Comparison of ENCODE assay signal across 1 cellular context in the genomic region with DNA sequence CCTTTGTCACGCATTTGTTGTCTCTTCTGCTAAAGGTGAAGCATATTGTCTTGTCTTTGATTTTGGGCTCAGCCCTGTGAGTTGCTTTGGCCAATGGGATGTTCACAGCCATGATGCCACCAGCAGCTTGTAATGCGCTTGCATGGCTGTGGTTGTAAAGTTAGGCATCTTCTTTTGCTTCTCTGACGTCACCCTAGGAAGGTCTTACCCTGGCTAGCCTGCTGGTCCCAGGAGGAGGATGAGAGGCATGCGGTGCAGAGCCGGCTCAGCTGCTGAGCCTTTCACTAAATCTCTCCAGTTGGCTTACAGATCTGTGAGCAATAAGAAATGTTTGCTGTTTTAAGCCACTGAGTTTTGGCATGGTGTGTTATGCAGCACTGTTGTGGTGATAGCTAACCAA.
TF ChIP-seq lines count a peak whose summit lies in the region.

No MANE protein-coding gene starts in this region.

TF ChIP-seq in GM23338, 12 proteins besides CTCF, POLR2A, EP300 and RAD21 (continued from another document):
- TF ChIP-seq, protein P1, sequence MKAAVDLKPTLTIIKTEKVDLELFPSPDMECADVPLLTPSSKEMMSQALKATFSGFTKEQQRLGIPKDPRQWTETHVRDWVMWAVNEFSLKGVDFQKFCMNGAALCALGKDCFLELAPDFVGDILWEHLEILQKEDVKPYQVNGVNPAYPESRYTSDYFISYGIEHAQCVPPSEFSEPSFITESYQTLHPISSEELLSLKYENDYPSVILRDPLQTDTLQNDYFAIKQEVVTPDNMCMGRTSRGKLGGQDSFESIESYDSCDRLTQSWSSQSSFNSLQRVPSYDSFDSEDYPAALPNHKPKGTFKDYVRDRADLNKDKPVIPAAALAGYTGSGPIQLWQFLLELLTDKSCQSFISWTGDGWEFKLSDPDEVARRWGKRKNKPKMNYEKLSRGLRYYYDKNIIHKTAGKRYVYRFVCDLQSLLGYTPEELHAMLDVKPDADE (IDR thresholded peaks at IDR 0.05): no peak
- TF ChIP-seq EZH2phosphoT487 (IDR thresholded peaks at IDR 0.05; ENCODE audit: unreplicated experiment) (no peak), JUNB (IDR thresholded peaks at IDR 0.05; ENCODE audit: unreplicated experiment) (no peak), EZH2 (IDR thresholded peaks at IDR 0.05; ENCODE audit: low read depth, unreplicated experiment) (no peak)
- TF ChIP-seq, protein P2, sequence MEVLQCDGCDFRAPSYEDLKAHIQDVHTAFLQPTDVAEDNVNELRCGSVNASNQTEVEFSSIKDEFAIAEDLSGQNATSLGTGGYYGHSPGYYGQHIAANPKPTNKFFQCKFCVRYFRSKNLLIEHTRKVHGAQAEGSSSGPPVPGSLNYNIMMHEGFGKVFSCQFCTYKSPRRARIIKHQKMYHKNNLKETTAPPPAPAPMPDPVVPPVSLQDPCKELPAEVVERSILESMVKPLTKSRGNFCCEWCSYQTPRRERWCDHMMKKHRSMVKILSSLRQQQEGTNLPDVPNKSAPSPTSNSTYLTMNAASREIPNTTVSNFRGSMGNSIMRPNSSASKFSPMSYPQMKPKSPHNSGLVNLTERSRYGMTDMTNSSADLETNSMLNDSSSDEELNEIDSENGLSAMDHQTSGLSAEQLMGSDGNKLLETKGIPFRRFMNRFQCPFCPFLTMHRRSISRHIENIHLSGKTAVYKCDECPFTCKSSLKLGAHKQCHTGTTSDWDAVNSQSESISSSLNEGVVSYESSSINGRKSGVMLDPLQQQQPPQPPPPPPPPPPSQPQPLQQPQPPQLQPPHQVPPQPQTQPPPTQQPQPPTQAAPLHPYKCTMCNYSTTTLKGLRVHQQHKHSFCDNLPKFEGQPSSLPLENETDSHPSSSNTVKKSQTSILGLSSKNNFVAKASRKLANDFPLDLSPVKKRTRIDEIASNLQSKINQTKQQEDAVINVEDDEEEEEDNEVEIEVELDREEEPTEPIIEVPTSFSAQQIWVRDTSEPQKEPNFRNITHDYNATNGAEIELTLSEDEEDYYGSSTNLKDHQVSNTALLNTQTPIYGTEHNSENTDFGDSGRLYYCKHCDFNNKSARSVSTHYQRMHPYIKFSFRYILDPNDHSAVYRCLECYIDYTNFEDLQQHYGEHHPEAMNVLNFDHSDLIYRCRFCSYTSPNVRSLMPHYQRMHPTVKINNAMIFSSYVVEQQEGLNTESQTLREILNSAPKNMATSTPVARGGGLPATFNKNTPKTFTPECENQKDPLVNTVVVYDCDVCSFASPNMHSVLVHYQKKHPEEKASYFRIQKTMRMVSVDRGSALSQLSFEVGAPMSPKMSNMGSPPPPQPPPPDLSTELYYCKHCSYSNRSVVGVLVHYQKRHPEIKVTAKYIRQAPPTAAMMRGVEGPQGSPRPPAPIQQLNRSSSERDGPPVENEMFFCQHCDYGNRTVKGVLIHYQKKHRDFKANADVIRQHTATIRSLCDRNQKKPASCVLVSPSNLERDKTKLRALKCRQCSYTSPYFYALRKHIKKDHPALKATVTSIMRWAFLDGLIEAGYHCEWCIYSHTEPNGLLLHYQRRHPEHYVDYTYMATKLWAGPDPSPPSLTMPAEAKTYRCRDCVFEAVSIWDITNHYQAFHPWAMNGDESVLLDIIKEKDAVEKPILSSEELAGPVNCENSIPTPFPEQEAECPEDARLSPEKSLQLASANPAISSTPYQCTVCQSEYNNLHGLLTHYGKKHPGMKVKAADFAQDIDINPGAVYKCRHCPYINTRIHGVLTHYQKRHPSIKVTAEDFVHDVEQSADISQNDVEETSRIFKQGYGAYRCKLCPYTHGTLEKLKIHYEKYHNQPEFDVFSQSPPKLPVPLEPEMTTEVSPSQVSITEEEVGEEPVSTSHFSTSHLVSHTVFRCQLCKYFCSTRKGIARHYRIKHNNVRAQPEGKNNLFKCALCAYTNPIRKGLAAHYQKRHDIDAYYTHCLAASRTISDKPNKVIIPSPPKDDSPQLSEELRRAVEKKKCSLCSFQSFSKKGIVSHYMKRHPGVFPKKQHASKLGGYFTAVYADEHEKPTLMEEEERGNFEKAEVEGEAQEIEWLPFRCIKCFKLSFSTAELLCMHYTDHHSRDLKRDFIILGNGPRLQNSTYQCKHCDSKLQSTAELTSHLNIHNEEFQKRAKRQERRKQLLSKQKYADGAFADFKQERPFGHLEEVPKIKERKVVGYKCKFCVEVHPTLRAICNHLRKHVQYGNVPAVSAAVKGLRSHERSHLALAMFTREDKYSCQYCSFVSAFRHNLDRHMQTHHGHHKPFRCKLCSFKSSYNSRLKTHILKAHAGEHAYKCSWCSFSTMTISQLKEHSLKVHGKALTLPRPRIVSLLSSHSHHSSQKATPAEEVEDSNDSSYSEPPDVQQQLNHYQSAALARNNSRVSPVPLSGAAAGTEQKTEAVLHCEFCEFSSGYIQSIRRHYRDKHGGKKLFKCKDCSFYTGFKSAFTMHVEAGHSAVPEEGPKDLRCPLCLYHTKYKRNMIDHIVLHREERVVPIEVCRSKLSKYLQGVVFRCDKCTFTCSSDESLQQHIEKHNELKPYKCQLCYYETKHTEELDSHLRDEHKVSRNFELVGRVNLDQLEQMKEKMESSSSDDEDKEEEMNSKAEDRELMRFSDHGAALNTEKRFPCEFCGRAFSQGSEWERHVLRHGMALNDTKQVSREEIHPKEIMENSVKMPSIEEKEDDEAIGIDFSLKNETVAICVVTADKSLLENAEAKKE (CRISPR knock-in tag; IDR thresholded peaks at IDR 0.05): no peak
